17 cellular contexts compared by ENCODE assay signal in genomic region chr12:27588786-27589185, GRCh38.
DNase-seq lines count a peak whose midpoint lies in the region; ATAC-seq and TF ChIP-seq lines count a peak whose summit lies in the region.
"Had no signal": no experiment of that assay in that cellular context is flagged by ENCODE, and none has a peak within 500 bp of the region (broad histone marks: within the 10 kb centered on the region; RNA-seq: fewer than 3 reads in every experiment).

No MANE protein-coding gene starts in this region.

- H3K36me3 ChIP-seq in left ventricle myocardium inferior (peaks cover 3% of the 10 kb centered on the region), adipocyte (ENCODE audit: control insufficient read depth, insufficient read depth, low read length, severe bottlenecking) (no peaks in the 10 kb centered on the region)
- H3K36me3 ChIP-seq: Peyer's patch had no signal

- no peak overlapping the region for H3K4me3 ChIP-seq in left ventricle myocardium inferior
- H3K4me3 ChIP-seq in adipocyte (ENCODE audit: low read length) = peak overlapping the region; percentile 56
- H3K4me3 ChIP-seq: Peyer's patch had no signal

- H3K27me3 ChIP-seq in left ventricle myocardium inferior (ENCODE audit: low read depth) = no peaks in the 10 kb centered on the region
- H3K27me3 ChIP-seq in adipocyte (replicated peaks; ENCODE audit: control insufficient read depth, insufficient read depth, low read length) = no peaks in the 10 kb centered on the region
- no peaks in the 10 kb centered on the region for H3K27me3 ChIP-seq in foreskin keratinocyte
- H3K27me3 ChIP-seq: Peyer's patch had no signal

- peak overlapping the region; percentile 41 for H3K27ac ChIP-seq in left ventricle myocardium inferior (replicated peaks)
- peak overlapping the region; percentile 77 for H3K27ac ChIP-seq in foreskin keratinocyte
- H3K27ac ChIP-seq: Peyer's patch had no signal

- no peaks in the 10 kb centered on the region for H3K9me3 ChIP-seq in left ventricle myocardium inferior (replicated peaks)
- no peaks in the 10 kb centered on the region for H3K9me3 ChIP-seq in adipocyte (ENCODE audit: control insufficient read depth, low read length)
- H3K9me3 ChIP-seq: Peyer's patch had no signal

- no peak for TF ChIP-seq CTCF in left ventricle myocardium inferior (IDR thresholded peaks at IDR 0.05; ENCODE audit: borderline replicate concordance)
- no peak for TF ChIP-seq CTCF in foreskin keratinocyte (conservative IDR thresholded peaks at IDR 0.05)

- peak overlapping the region; percentile 18 for H3K9ac ChIP-seq in adipocyte (ENCODE audit: low read length)

- no peak for DNase-seq in left ventricle myocardium inferior
- no peak for DNase-seq in Right ventricle myocardium inferior (ENCODE audit: missing footprints)
- no peak for DNase-seq in adipocyte (ENCODE audit: low read depth)
- no peak for DNase-seq in foreskin keratinocyte
- DNase-seq in putamen (ENCODE audit: low spot score) = no peak
- no peak for DNase-seq in cardiac septum (ENCODE audit: low spot score)
- no peak for DNase-seq in HCEC 1CT
- DNase-seq in stimulated activated CD4-positive, alpha-beta T cell treated with anti-CD3 and anti-CD28 coated beads, Interleukin-2, amount 100 ng/mL, for 24 hours = no peak
- DNase-seq: CD4-positive, alpha-beta memory T cell; DND-41; GDM1; IMR-90; NCI-H1436 treated with DMSO at 0.1 percent for 48 hours; NCI-H2107; NCI-H446; Peyer's patch; SIG-M5 had no signal

- ATAC-seq in Right ventricle myocardium inferior (no peak), foreskin keratinocyte (no peak)

- peaks cover 94% of the 10 kb centered on the region for H3K4me1 ChIP-seq in left ventricle myocardium inferior
- peaks cover 20% of the 10 kb centered on the region for H3K4me1 ChIP-seq in adipocyte (ENCODE audit: control insufficient read depth, insufficient read depth, low read length)
- peaks cover 55% of the 10 kb centered on the region for H3K4me1 ChIP-seq in foreskin keratinocyte

- intact Hi-C loops in left ventricle myocardium inferior (cut with micrococcal nuclease) = no loop called here
- intact Hi-C loops in Right ventricle myocardium inferior (cut with DNase I) = no loop called here
- intact Hi-C loops in cardiac septum (cut with DNase I) = no loop called here
